8 cellular contexts compared by ENCODE assay signal in genomic region chr19:51572415-51572814, GRCh38. TPM values are rescaled to one million over a fixed set of nuclear protein-coding genes. Genes with fewer than 3 reads are reported as not detected.
DNase-seq lines count a peak whose midpoint lies in the region; ATAC-seq, FAIRE-seq and TF ChIP-seq lines count a peak whose summit lies in the region.

No MANE protein-coding gene starts in this region.

- H3K4ac ChIP-seq in IMR-90 (ENCODE audit: low read depth, low read length) = peak overlapping the region; percentile 58; the same call in 1 of the 2 replicates

- peak overlapping the region; percentile 28; the same call in 1 of the 2 replicates for H3K56ac ChIP-seq in IMR-90 (ENCODE audit: extremely low read depth, insufficient read depth, low read length)

- intact Hi-C loops in IMR-90 (cut with micrococcal nuclease) (no loop called here), GM12878 (cut with micrococcal nuclease; ENCODE audit: unreplicated experiment) (loop anchor here (5.0 kb wide), 1 partner anchor 35 kb away; no protein-coding TSS in a partner anchor)

- H3K23ac ChIP-seq in IMR-90 (ENCODE audit: low read depth, low read length) = peak overlapping the region; percentile 70; the same call in 1 of the 2 replicates

- ATAC-seq in IMR-90 (ENCODE audit: low read depth) (no peak), GM12878 (peak; percentile 73)

- no TSS peak for BruUV-seq in IMR-90 (replicated peaks; lab: Mats Ljungman, UMichigan)
- BruUV-seq in GM12878 (replicated peaks; lab: Mats Ljungman, UMichigan) = no TSS peak

- H4K20me1 ChIP-seq in IMR-90 (ENCODE audit: insufficient read depth, low read length) (peaks cover 7% of the 10 kb centered on the region), GM12878 (ENCODE audit: control insufficient read depth, insufficient read depth) (no peaks in the 10 kb centered on the region)

- in situ Hi-C loops in IMR-90 (cut with MboI; ENCODE audit: low sequenced_read_pairs) (no loop called here), GM12878 (cut with MboI) (no loop called here)

- H3K4me2 ChIP-seq in IMR-90 (ENCODE audit: low read depth, low read length) (peak overlapping the region; percentile 97), GM12878 (ENCODE audit: control insufficient read depth, insufficient read depth) (peak overlapping the region; percentile 75)

- no peaks in the 10 kb centered on the region for H3K27me3 ChIP-seq in IMR-90 (ENCODE audit: control insufficient read depth, insufficient read depth, low read length)
- no peaks in the 10 kb centered on the region for H3K27me3 ChIP-seq in GM12878 (replicated peaks in 1 of 2; ENCODE audit: control insufficient read depth in 2 of 2, insufficient read depth in 2 of 2, low read length in 1 of 2)
- H3K27me3 ChIP-seq in muscle layer of duodenum (ENCODE audit: low read depth, low read length) = peaks cover 6% of the 10 kb centered on the region

- TF ChIP-seq POLR2A in IMR-90 (IDR thresholded peaks at IDR 0.05; ENCODE audit: low read depth, low read length) = 0 out of 2 replicates have a peak, but pooled peaks have one; percentile 1
- no peak for TF ChIP-seq POLR2A in GM12878 (IDR thresholded peaks at IDR 0.05; ENCODE audit: low read depth, low read length)

- H2BK5ac ChIP-seq in IMR-90 (ENCODE audit: low read depth, low read length, poor library complexity, severe bottlenecking) = peak overlapping the region; percentile 75

- POLR2A ChIA-PET in IMR-90 (lab: Charles Lee; ENCODE audit: unreplicated experiment) (no interaction called here), GM12878 (lab: Charles Lee) (interaction anchor here (1.0 kb wide), 2 partner anchors 9 to 22 kb away, joined by 3 to 4 read pairs; no protein-coding TSS in a partner anchor)

- TF ChIP-seq RAD21 in IMR-90 (IDR thresholded peaks at IDR 0.05; ENCODE audit: low read length) (no peak), GM12878 (IDR thresholded peaks at IDR 0.05; ENCODE audit: insufficient read depth, low read depth, low read length) (no peak)

- SMC1A ChIA-PET in GM12878 (lab: Charles Lee; ENCODE audit: uncharacterized antibody, unreplicated experiment) = interaction anchor here (1.4 kb wide), 1 partner anchor 47 kb away, joined by 3 read pairs; no protein-coding TSS in a partner anchor

- CTCF ChIA-PET in IMR-90 (lab: Yijun Ruan, JAX) = interaction anchor here (0.6 kb wide), 1 partner anchor 49 kb away, joined by 4 read pairs; no protein-coding TSS in a partner anchor
- CTCF ChIA-PET in GM12878 (lab: Yijun Ruan, JAX) = interaction anchor here (0.7 to 1.8 kb wide), 3 partner anchors 9 to 151 kb away, joined by 3 to 9 read pairs (median 3); no protein-coding TSS in a partner anchor

- H2AK9ac ChIP-seq in IMR-90 (replicated peaks; ENCODE audit: low read depth, low read length, poor library complexity) = no peak overlapping the region

- H3K9me3 ChIP-seq in IMR-90 (ENCODE audit: control insufficient read depth, insufficient read depth, low read length) = no peaks in the 10 kb centered on the region
- H3K9me3 ChIP-seq in GM12878 (replicated peaks; ENCODE audit: control insufficient read depth, insufficient read depth, low read length) = no peaks in the 10 kb centered on the region
- H3K9me3 ChIP-seq in muscle layer of duodenum (ENCODE audit: control insufficient read depth in 1 of 2, low read length in 2 of 2) = no peaks in the 10 kb centered on the region

- peak overlapping the region; percentile 48; the same call in 1 of the 2 replicates for H4K5ac ChIP-seq in IMR-90 (ENCODE audit: low read depth, low read length)

- H4K8ac ChIP-seq in IMR-90 (ENCODE audit: low read depth in 2 of 2, low read length in 2 of 2) = peak overlapping the region in 1 of 2 experiments; percentile 57; a peak in 2 of 4 replicates

- H3K79me1 ChIP-seq in IMR-90 (ENCODE audit: low read depth in 1 of 2, low read length in 2 of 2) = peaks cover 5 to 28% of the 10 kb centered on the region in 2 experiments; a peak in 2 of 4 replicates

- H3K9me1 ChIP-seq in IMR-90 (ENCODE audit: insufficient read depth, low read length) = peaks cover 7% of the 10 kb centered on the region; the same call in 1 of the 2 replicates

- peak overlapping the region; percentile 85 for H3K9ac ChIP-seq in IMR-90 (ENCODE audit: low read depth, low read length)
- peak overlapping the region; percentile 5; the same call in 1 of the 2 replicates for H3K9ac ChIP-seq in GM12878 (ENCODE audit: control insufficient read depth, insufficient read depth, low read length)

- peak overlapping the region; percentile 56 for H3K14ac ChIP-seq in IMR-90 (replicated peaks; ENCODE audit: low read depth, low read length)

- H3K4me3 ChIP-seq in IMR-90 (ENCODE audit: insufficient read depth, low read depth, low read length) = peak overlapping the region; percentile 74; the same call in 1 of the 2 replicates
- peak overlapping the region; percentile 89 for H3K4me3 ChIP-seq in GM12878
- peak overlapping the region; percentile 81 to 93 for H3K4me3 ChIP-seq in muscle layer of duodenum (ENCODE audit: low read depth in 1 of 2, low read length in 2 of 2)

- H3K36me3 ChIP-seq in IMR-90 (ENCODE audit: control insufficient read depth, insufficient read depth, low read length) (peaks cover 11% of the 10 kb centered on the region; the same call in 1 of the 2 replicates), GM12878 (ENCODE audit: control insufficient read depth in 2 of 2, insufficient read depth in 2 of 2, low read length in 1 of 2) (peaks cover 2 to 6% of the 10 kb centered on the region in 2 experiments; a peak in 3 of 4 replicates), muscle layer of duodenum (ENCODE audit: control insufficient read depth in 1 of 2, insufficient read depth in 2 of 2, low read length in 2 of 2) (peaks cover 10 to 23% of the 10 kb centered on the region in 2 donors)

- H3K4me1 ChIP-seq in IMR-90 (ENCODE audit: control insufficient read depth, insufficient read depth, low read length) (peaks cover 12% of the 10 kb centered on the region), GM12878 (ENCODE audit: control insufficient read depth, insufficient read depth, low read length) (peaks cover 8% of the 10 kb centered on the region; the same call in 1 of the 2 replicates), muscle layer of duodenum (ENCODE audit: control insufficient read depth in 1 of 2, insufficient read depth in 2 of 2, low read length in 2 of 2) (peaks cover 0 to 16% of the 10 kb centered on the region in 2 donors)

- H2AFZ ChIP-seq in IMR-90 (replicated peaks; ENCODE audit: low read length, poor library complexity) (no peak overlapping the region), GM12878 (ENCODE audit: control insufficient read depth, low read depth, low read length) (no peak overlapping the region)

- no peak for TF ChIP-seq EP300 in GM12878 (IDR thresholded peaks at IDR 0.05; ENCODE audit: borderline replicate concordance in 1 of 2, control insufficient read depth in 1 of 2, low read depth in 2 of 2, low read length in 2 of 2)

- peak overlapping the region; percentile 5; the same call in 1 of the 2 replicates for H4K91ac ChIP-seq in IMR-90 (ENCODE audit: insufficient read depth, low read depth, low read length)

- TF ChIP-seq CTCF in IMR-90 (conservative IDR thresholded peaks at IDR 0.05; ENCODE audit: low read depth, low read length) (no peak), GM12878 (IDR thresholded peaks at IDR 0.05 in 2 of 3, conservative IDR thresholded peaks at IDR 0.05 in 1 of 3; ENCODE audit: control insufficient read depth in 2 of 3, extremely low read depth in 1 of 3, insufficient read depth in 1 of 3, low read depth in 3 of 3, low read length in 3 of 3) (no peak)

- 80% methylated on average over 1 of the region's 3 CpGs; no CpG with 5 or more reads in 1 of the 2 experiments for WGBS in IMR-90 (ENCODE audit: extremely low coverage in 2 of 2, insufficient read length in 1 of 2), 2 experiments
- 2% methylated on average over 3 of the region's 3 CpGs for WGBS in GM12878 (ENCODE audit: insufficient coverage, insufficient replicate concordance, low lambda C conversion rate, missing lambda C conversion rate)

- H3K18ac ChIP-seq in IMR-90 (ENCODE audit: low read depth, low read length) = no peak overlapping the region; the same call in 1 of the 2 replicates

- peak; percentile 70 for FAIRE-seq in GM12878 (lab: Jason Lieb, UNC)

- no peak overlapping the region; the same call in 1 of the 2 replicates for H3K27ac ChIP-seq in IMR-90 (ENCODE audit: insufficient read depth, low read length)
- peak overlapping the region; percentile 10; the same call in 1 of the 2 replicates for H3K27ac ChIP-seq in GM12878 (ENCODE audit: control insufficient read depth, insufficient read depth)
- H3K27ac ChIP-seq in muscle layer of duodenum (ENCODE audit: low read length) = no peak overlapping the region

- H2BK120ac ChIP-seq in IMR-90 (ENCODE audit: low read depth, low read length) = peak overlapping the region; percentile 78; the same call in 1 of the 2 replicates

- H2BK20ac ChIP-seq in IMR-90 (ENCODE audit: low read depth, low read length) = peak overlapping the region; percentile 72; the same call in 1 of the 2 replicates

- H3K79me2 ChIP-seq in GM12878 (ENCODE audit: control insufficient read depth, insufficient read depth, low read length) = peaks cover 19% of the 10 kb centered on the region

- DNase-seq in CD1c-positive myeloid dendritic cell (ENCODE audit: extremely low spot score) (peak; percentile 59), IMR-90 (peak; percentile 3), GM12878 (ENCODE audit: low read depth, low spot score) (no peak), DMS153 (lab: John Stamatoyannopoulos, UW) (no peak), NCI-H2196 (lab: John Stamatoyannopoulos, UW; ENCODE audit: unreplicated experiment) (no peak), HuH-7 (ENCODE audit: low spot score) (no peak)
- DNase-seq in stimulated activated naive CD4-positive, alpha-beta T cell (lab: John Stamatoyannopoulos, UW) = no peak

- RAD21 ChIA-PET in GM12878 (lab: Charles Lee; ENCODE audit: unreplicated experiment) = interaction anchor here (2.8 kb wide), 1 partner anchor 85 kb away, joined by 14 read pairs; no protein-coding TSS in a partner anchor

- H2BK15ac ChIP-seq in IMR-90 (ENCODE audit: low read depth, low read length) = peak overlapping the region; percentile 53; the same call in 1 of the 3 replicates

- peak overlapping the region; percentile 48; the same call in 1 of the 2 replicates for H2AK5ac ChIP-seq in IMR-90 (ENCODE audit: low read depth, low read length)

- dilution Hi-C loops in IMR-90 (cut with HindIII; ENCODE audit: low sequenced_read_pairs, unreplicated experiment) = no loop called here

RNA-seq across cellular contexts. Expression of gene ZNF175, which starts 1.3 kb away (rescaled TPM):
- 6.4 and 8.4 TPM in 2 replicates for total RNA-seq in IMR-90 (2012; rRNA removed)
- 3.3 and 3.6 TPM in 2 replicates for polyA plus RNA-seq in IMR-90 (2012; rRNA removed)
- 0.65 and 0.84 TPM in 2 replicates for polyA plus RNA-seq in IMR-90 (2012; cell fraction: cytosol; rRNA removed)
- 4.6 and 15.9 TPM in 2 replicates for polyA plus RNA-seq in IMR-90 (2012; cell fraction: nucleus; rRNA removed; ENCODE audit: low replicate concordance)
- total RNA-seq in GM12878 (2013; cell fraction: nucleolus; rRNA removed) = 35.3 and 36.3 TPM in 2 replicates
- 3.3 and 4.0 TPM in 2 replicates for total RNA-seq in GM12878 (2014; rRNA removed)
- total RNA-seq in GM12878 (2014; rRNA removed; fragmentation: Illumina TruSeq; extraction: Trizol) = 7.0 and 7.1 TPM in 2 replicates
- total RNA-seq in GM12878 (2021) = 12.0 and 12.8 TPM in 2 replicates
- polyA plus RNA-seq in GM12878 (2011; ENCODE audit: low read depth) = 4.7 TPM
- polyA plus RNA-seq in GM12878 (2011; rRNA removed) = 9.0 and 12.9 TPM in 2 replicates
- 3.5 and 3.8 TPM in 2 replicates for polyA plus RNA-seq in GM12878 (2011; cell fraction: cytosol; rRNA removed)
- polyA plus RNA-seq in GM12878 (2011; cell fraction: nucleus; rRNA removed) = 10.0 and 11.1 TPM in 2 replicates
- 5.8 and 6.4 TPM in 2 replicates for polyA plus RNA-seq in GM12878 (2012)
- 9.9 and 10.4 TPM in 2 replicates for polyA plus RNA-seq in GM12878 (2014; fragmentation: Illumina TruSeq; extraction: Trizol)
- 1 to 10 TPM; 1.5 to 1.8 TPM for polyA plus RNA-seq in GM12878 (2014; fragmentation: Nextera tagmentation; extraction: Ambion mirVana)
- 4.8 TPM in 2 replicates for polyA plus RNA-seq in GM12878 (2014; rRNA removed)
- polyA plus RNA-seq in GM12878 (2016; fragmentation: Nextera tagmentation; extraction: Ambion mirVana) = 1 to 10 TPM; 1.9 to 2.1 TPM
- 8.4 and 10.7 TPM in 2 replicates for polyA minus RNA-seq in GM12878 (2011; rRNA and poly(A)+ RNA removed)
- polyA minus RNA-seq in GM12878 (2011; cell fraction: cytosol; rRNA and poly(A)+ RNA removed) = 4.8 and 6.2 TPM in 2 replicates
- 8.3 and 11.6 TPM in 2 replicates for polyA minus RNA-seq in GM12878 (2011; cell fraction: nucleus; rRNA and poly(A)+ RNA removed)

RNA-seq across cellular contexts. Expression of gene SIGLEC6, which starts 40.9 kb away (rescaled TPM):
- total RNA-seq in IMR-90 (2012; rRNA removed) (not detected in 2 replicates), GM12878 (2014; rRNA removed) (0.34 and 0.54 TPM in 2 replicates), GM12878 (2014; rRNA removed; fragmentation: Illumina TruSeq; extraction: Trizol) (0.40 and 0.64 TPM in 2 replicates), GM12878 (2021) (0.31 and 0.45 TPM in 2 replicates)
- polyA plus RNA-seq in IMR-90 (2012; rRNA removed) (not detected in 2 replicates), GM12878 (2011; rRNA removed) (0.08 TPM in 1 of 2 replicates, not detected in the other), GM12878 (2014; fragmentation: Illumina TruSeq; extraction: Trizol) (0.10 and 0.14 TPM in 2 replicates), GM12878 (2014; fragmentation: Nextera tagmentation; extraction: Ambion mirVana) (under 1 TPM in 1 of 2 experiments, not detected in 1; 0.13 TPM), GM12878 (2014; rRNA removed) (0.31 and 0.38 TPM in 2 replicates), GM12878 (2016; fragmentation: Nextera tagmentation; extraction: Ambion mirVana) (under 1 TPM in 1 of 2 experiments, not detected in 1; 0.23 TPM)
- polyA plus RNA-seq in IMR-90 (2012; cell fraction: cytosol; rRNA removed) = not detected in 2 replicates
- polyA plus RNA-seq in IMR-90 (2012; cell fraction: nucleus; rRNA removed; ENCODE audit: low replicate concordance) = not detected in 2 replicates
- 0.27 and 0.71 TPM in 2 replicates for total RNA-seq in GM12878 (2013; cell fraction: nucleolus; rRNA removed)
- not detected for polyA plus RNA-seq in GM12878 (2011; ENCODE audit: low read depth)
- polyA plus RNA-seq in GM12878 (2011; cell fraction: cytosol; rRNA removed) = 0.06 and 0.10 TPM in 2 replicates
- 0.10 and 0.19 TPM in 2 replicates for polyA plus RNA-seq in GM12878 (2011; cell fraction: nucleus; rRNA removed)
- 0.23 and 0.24 TPM in 2 replicates for polyA plus RNA-seq in GM12878 (2012)
- polyA minus RNA-seq in GM12878 (2011; rRNA and poly(A)+ RNA removed) = 0.10 TPM in 1 of 2 replicates, not detected in the other
- not detected in 2 replicates for polyA minus RNA-seq in GM12878 (2011; cell fraction: cytosol; rRNA and poly(A)+ RNA removed)
- not detected in 2 replicates for polyA minus RNA-seq in GM12878 (2011; cell fraction: nucleus; rRNA and poly(A)+ RNA removed)

RNA-seq across cellular contexts. Expression of gene SIGLEC5, which starts 57.8 kb away (rescaled TPM):
- total RNA-seq in IMR-90 (2012; rRNA removed) (not detected in 2 replicates), GM12878 (2014; rRNA removed) (1.9 and 2.5 TPM in 2 replicates), GM12878 (2014; rRNA removed; fragmentation: Illumina TruSeq; extraction: Trizol) (1.2 and 1.5 TPM in 2 replicates), GM12878 (2021) (1.1 TPM in 1 of 2 replicates, not detected in the other)
- polyA plus RNA-seq in IMR-90 (2012; rRNA removed) (not detected in 2 replicates), GM12878 (2011; rRNA removed) (0.45 TPM in 1 of 2 replicates, not detected in the other), GM12878 (2014; fragmentation: Illumina TruSeq; extraction: Trizol) (0.44 and 1.4 TPM in 2 replicates), GM12878 (2014; fragmentation: Nextera tagmentation; extraction: Ambion mirVana) (under 1 TPM; 0.05 to 0.06 TPM), GM12878 (2014; rRNA removed) (not detected in 2 replicates), GM12878 (2016; fragmentation: Nextera tagmentation; extraction: Ambion mirVana) (1 to 10 TPM; 1.6 to 1.8 TPM)
- not detected in 2 replicates for polyA plus RNA-seq in IMR-90 (2012; cell fraction: cytosol; rRNA removed)
- not detected in 2 replicates for polyA plus RNA-seq in IMR-90 (2012; cell fraction: nucleus; rRNA removed; ENCODE audit: low replicate concordance)
- total RNA-seq in GM12878 (2013; cell fraction: nucleolus; rRNA removed) = not detected in 2 replicates
- polyA plus RNA-seq in GM12878 (2011; ENCODE audit: low read depth) = not detected
- 0.30 TPM in 1 of 2 replicates, not detected in the other for polyA plus RNA-seq in GM12878 (2011; cell fraction: cytosol; rRNA removed)
- not detected in 2 replicates for polyA plus RNA-seq in GM12878 (2011; cell fraction: nucleus; rRNA removed)
- 0.14 and 0.42 TPM in 2 replicates for polyA plus RNA-seq in GM12878 (2012)
- polyA minus RNA-seq in GM12878 (2011; rRNA and poly(A)+ RNA removed) = 0.88 TPM in 1 of 2 replicates, not detected in the other
- polyA minus RNA-seq in GM12878 (2011; cell fraction: cytosol; rRNA and poly(A)+ RNA removed) = 1.2 and 2.0 TPM in 2 replicates
- polyA minus RNA-seq in GM12878 (2011; cell fraction: nucleus; rRNA and poly(A)+ RNA removed) = 1.3 and 2.1 TPM in 2 replicates

Comparison
In these comparisons a context has a peak if more than half of its experiments do, and no peak if none do; other contexts are left out.
1. DNase-seq: peak in CD1c-positive myeloid dendritic cell (single experiment) and IMR-90 (single experiment); none in GM12878 (single experiment), DMS153 (single experiment), NCI-H2196 (single experiment), stimulated activated naive CD4-positive, alpha-beta T cell (0 of 6) and HuH-7 (single experiment).
2. Peak in every context shown above with its lines, with median percentiles within 50 percentile points of each other: H3K4me3 ChIP-seq.